26 cellular contexts compared by ENCODE assay signal in the genomic region with DNA sequence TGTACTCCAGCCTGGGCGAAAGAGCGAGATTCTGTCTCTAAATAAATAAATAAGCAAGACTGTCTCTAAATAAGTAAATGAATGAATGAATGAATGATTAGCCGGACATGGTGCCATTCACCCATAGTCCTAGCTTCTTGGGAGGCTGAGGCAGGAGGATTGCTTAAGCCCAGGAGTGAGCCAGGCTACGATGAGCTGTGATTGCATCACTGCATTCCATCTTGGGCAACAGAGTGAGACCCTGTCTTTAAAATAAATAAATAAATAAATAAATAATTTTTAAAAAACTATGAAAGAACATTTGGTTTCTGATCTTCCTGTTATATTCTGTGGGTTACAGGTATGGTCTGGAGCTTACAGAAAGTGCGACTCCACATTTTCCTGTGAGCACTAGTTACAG.
"Had no signal": no experiment of that assay in that cellular context is flagged by ENCODE, and none has a peak within 500 bp of the region (broad histone marks: within the 10 kb centered on the region; RNA-seq: fewer than 3 reads in every experiment).

No MANE protein-coding gene starts in this region.

- H3K27me3 ChIP-seq: esophagus squamous epithelium, gastroesophageal sphincter, heart left ventricle, hepatocyte, left lung, neural progenitor cell, right atrium auricular region, tibial nerve, upper lobe of left lung had no signal

- H3K4me2 ChIP-seq: hepatocyte, neural progenitor cell had no signal

- H2AFZ ChIP-seq: hepatocyte, neural progenitor cell, parathyroid adenoma had no signal

- H3K9me3 ChIP-seq: esophagus squamous epithelium, gastroesophageal sphincter, heart left ventricle, left lung, mucosa of descending colon, prostate gland, right atrium auricular region, thoracic aorta, tibial nerve, upper lobe of left lung had no signal

- H3K9me3 Mint-ChIP-seq: mesothelial cell of epicardium; naive B cell; nephron; neural progenitor cell; stimulated activated naive B cell treated with anti-CD40 and anti-IgM and Interleukin-4, amounts not matched to agents 10 μg/mL and 1 μg/mL and 100 μg/mL, for 72 hours; stimulated activated naive CD8-positive, alpha-beta T cell treated with anti-CD3 and anti-CD28 coated beads, Interleukin-15, Interleukin-2, amounts not matched to agents 100 ng/mL and 50 ng/mL, for 24 hours had no signal

- H3K4me3 Mint-ChIP-seq: mesothelial cell of epicardium; naive B cell; nephron; neural progenitor cell; stimulated activated naive B cell treated with anti-CD40 and anti-IgM and Interleukin-4, amounts not matched to agents 10 μg/mL and 1 μg/mL and 100 μg/mL, for 72 hours; stimulated activated naive CD8-positive, alpha-beta T cell treated with anti-CD3 and anti-CD28 coated beads, Interleukin-15, Interleukin-2, amounts not matched to agents 100 ng/mL and 50 ng/mL, for 24 hours had no signal

- H3K4me1 ChIP-seq: esophagus squamous epithelium, gastroesophageal sphincter, heart left ventricle, left lung, neural progenitor cell, parathyroid adenoma, prostate gland, right atrium auricular region, tibial nerve, upper lobe of left lung had no signal

- ATAC-seq: gastroesophageal sphincter; heart left ventricle; left cardiac atrium; left lung; mucosa of descending colon; stimulated activated naive B cell treated with anti-CD40 and anti-IgM and Interleukin-4, amounts not matched to agents 10 μg/mL and 1 μg/mL and 100 μg/mL, for 72 hours had no signal

- H3K27ac ChIP-seq: coronary artery, esophagus squamous epithelium, gastroesophageal sphincter, heart left ventricle, hepatocyte, left lung, neural progenitor cell, parathyroid adenoma, prostate gland, right atrium auricular region, thoracic aorta, tibial nerve, upper lobe of left lung had no signal

- H3K27me3 Mint-ChIP-seq: naive B cell; stimulated activated naive B cell treated with anti-CD40 and anti-IgM and Interleukin-4, amounts not matched to agents 10 μg/mL and 1 μg/mL and 100 μg/mL, for 72 hours; stimulated activated naive CD8-positive, alpha-beta T cell treated with anti-CD3 and anti-CD28 coated beads, Interleukin-15, Interleukin-2, amounts not matched to agents 100 ng/mL and 50 ng/mL, for 24 hours had no signal

- DNase-seq: dermis blood vessel endothelial cell; effector memory CD4-positive, alpha-beta T cell; esophagus squamous epithelium; heart left ventricle; left cardiac atrium; left lung; mesenchymal stem cell; mucosa of descending colon; naive B cell; small intestine; stimulated activated CD4-positive, alpha-beta T cell treated with anti-CD3 and anti-CD28 coated beads, Interleukin-15, amount 100 ng/mL, for 24 hours; stimulated activated CD4-positive, alpha-beta T cell treated with anti-CD3 and anti-CD28 coated beads, Interleukin-2, amount 100 ng/mL, for 48 hours; stimulated activated naive B cell treated with anti-CD40 and anti-IgM and Interleukin-4, amounts not matched to agents 10 μg/mL and 1 μg/mL and 100 μg/mL, for 72 hours; upper lobe of left lung had no signal

- H3K4me1 Mint-ChIP-seq: mesothelial cell of epicardium; naive B cell; nephron; neural progenitor cell; stimulated activated naive B cell treated with anti-CD40 and anti-IgM and Interleukin-4, amounts not matched to agents 10 μg/mL and 1 μg/mL and 100 μg/mL, for 72 hours had no signal

- H3K9ac ChIP-seq: neural progenitor cell, parathyroid adenoma had no signal

- H3K4me3 ChIP-seq: coronary artery, esophagus squamous epithelium, gastroesophageal sphincter, heart left ventricle, hepatocyte, left lung, mucosa of descending colon, neural progenitor cell, prostate gland, right atrium auricular region, thoracic aorta, tibial nerve, upper lobe of left lung had no signal

- H3K27ac Mint-ChIP-seq: mesothelial cell of epicardium; naive B cell; nephron; neural progenitor cell; stimulated activated naive B cell treated with anti-CD40 and anti-IgM and Interleukin-4, amounts not matched to agents 10 μg/mL and 1 μg/mL and 100 μg/mL, for 72 hours; stimulated activated naive CD8-positive, alpha-beta T cell treated with anti-CD3 and anti-CD28 coated beads, Interleukin-15, Interleukin-2, amounts not matched to agents 100 ng/mL and 50 ng/mL, for 24 hours had no signal
